9 cellular contexts compared by ENCODE assay signal in the genomic region with DNA sequence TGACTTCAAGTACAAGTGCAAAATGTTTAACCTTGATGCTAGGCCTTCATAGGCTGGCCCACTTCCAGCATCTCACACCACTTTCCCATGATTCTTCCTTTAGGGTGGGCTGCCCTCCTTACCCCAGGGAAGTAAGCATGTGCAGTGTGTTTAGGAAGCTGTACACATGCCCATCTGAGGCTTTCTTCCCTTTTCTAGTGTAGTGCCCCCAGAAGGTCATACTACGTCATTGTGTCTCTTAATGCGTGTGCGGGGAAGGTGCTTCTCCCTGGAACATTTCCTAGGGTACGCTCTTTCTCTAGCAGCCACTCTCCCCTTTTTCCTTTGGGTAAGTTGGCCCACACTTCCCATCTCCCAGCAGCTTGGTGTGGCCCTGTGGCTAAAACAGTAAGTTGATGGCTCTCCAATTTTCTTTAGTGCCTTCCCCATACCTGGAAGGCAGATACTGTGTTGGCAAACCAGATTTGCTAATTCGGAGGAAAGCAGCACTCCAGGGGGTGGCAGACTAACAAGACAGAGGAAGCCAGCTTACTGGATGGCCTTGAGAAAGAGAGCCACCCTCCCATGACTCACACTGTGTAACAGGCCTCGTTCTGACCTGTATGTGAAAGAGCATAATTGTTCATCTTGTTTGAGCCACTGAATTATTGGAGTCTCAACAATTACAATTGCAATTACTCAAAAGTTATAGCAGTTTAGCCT. TPM values are rescaled to one million over a fixed set of nuclear protein-coding genes. Genes with fewer than 3 reads are reported as not detected.
DNase-seq lines count a peak whose midpoint lies in the region; ATAC-seq and TF ChIP-seq lines count a peak whose summit lies in the region.
"Had no signal": no experiment of that assay in that cellular context is flagged by ENCODE, and none has a peak within 500 bp of the region (broad histone marks: within the 10 kb centered on the region; RNA-seq: fewer than 3 reads in every experiment).

No MANE protein-coding gene starts in this region.

- H3K27me3 Mint-ChIP-seq in dendritic cell treated with granulocyte-macrophage colony-stimulating factor and Interleukin-4, amounts not matched to agents 40 ng/mL and 50 ng/mL, for 4 days = peaks cover 5% of the 10 kb centered on the region
- H3K27me3 Mint-ChIP-seq in naive thymus-derived CD8-positive, alpha-beta T cell = peaks cover 0 to 10% (median 4%) of the 10 kb centered on the region in 5 donors

- H3K27ac Mint-ChIP-seq in dendritic cell treated with granulocyte-macrophage colony-stimulating factor and Interleukin-4, amounts not matched to agents 40 ng/mL and 50 ng/mL, for 4 days = peak overlapping the region; percentile 65
- no peak overlapping the region for H3K27ac Mint-ChIP-seq in naive thymus-derived CD8-positive, alpha-beta T cell

- peaks cover 67 to 68% of the 10 kb centered on the region in 2 experiments for H3K4me1 ChIP-seq in neutrophil (ENCODE audit: control insufficient read depth in 1 of 2, insufficient read depth in 1 of 2, low read depth in 1 of 2, low read length in 1 of 2)

- intact Hi-C loops in dendritic cell treated with granulocyte-macrophage colony-stimulating factor and Interleukin-4, amounts not matched to agents 40 ng/mL and 50 ng/mL, for 4 days (cut with micrococcal nuclease) = no loop called here

- H3K27ac ChIP-seq in neutrophil = peak overlapping the region; percentile 84

- H3K9me3 Mint-ChIP-seq in dendritic cell treated with granulocyte-macrophage colony-stimulating factor and Interleukin-4, amounts not matched to agents 40 ng/mL and 50 ng/mL, for 4 days = no peaks in the 10 kb centered on the region
- H3K9me3 Mint-ChIP-seq in naive thymus-derived CD8-positive, alpha-beta T cell = no peaks in the 10 kb centered on the region

- POLR2A ChIA-PET in naive thymus-derived CD8-positive, alpha-beta T cell (lab: Charles Lee) = no interaction called here

- H3K9me3 ChIP-seq in neutrophil = no peaks in the 10 kb centered on the region

- H3K36me3 Mint-ChIP-seq in dendritic cell treated with granulocyte-macrophage colony-stimulating factor and Interleukin-4, amounts not matched to agents 40 ng/mL and 50 ng/mL, for 4 days (ENCODE audit: low read depth) = no peaks in the 10 kb centered on the region
- no peaks in the 10 kb centered on the region for H3K36me3 Mint-ChIP-seq in naive thymus-derived CD8-positive, alpha-beta T cell

- peak overlapping the region; percentile 27 to 46 for H3K4me3 ChIP-seq in neutrophil (ENCODE audit: low read depth in 1 of 2, low read length in 1 of 2)

- no peak for TF ChIP-seq CTCF in neutrophil (IDR thresholded peaks at IDR 0.05)

- peaks cover 27% of the 10 kb centered on the region for H3K4me1 Mint-ChIP-seq in dendritic cell treated with granulocyte-macrophage colony-stimulating factor and Interleukin-4, amounts not matched to agents 40 ng/mL and 50 ng/mL, for 4 days (ENCODE audit: low read depth)
- no peaks in the 10 kb centered on the region for H3K4me1 Mint-ChIP-seq in naive thymus-derived CD8-positive, alpha-beta T cell

- H3K36me3 ChIP-seq in neutrophil = no peaks in the 10 kb centered on the region

- H3K4me3 Mint-ChIP-seq in dendritic cell treated with granulocyte-macrophage colony-stimulating factor and Interleukin-4, amounts not matched to agents 40 ng/mL and 50 ng/mL, for 4 days = no peak overlapping the region
- no peak overlapping the region for H3K4me3 Mint-ChIP-seq in naive thymus-derived CD8-positive, alpha-beta T cell

- peaks cover 5% of the 10 kb centered on the region for H3K27me3 ChIP-seq in neutrophil

- peak; percentile 57 for DNase-seq in GM04503 (ENCODE audit: low read depth)
- peak; percentile 70 for DNase-seq in NCI-H226
- DNase-seq in naive thymus-derived CD8-positive, alpha-beta T cell = no peak
- no peak for DNase-seq in SHP77 treated with DMSO at 0.1 percent for 48 hours (lab: John Stamatoyannopoulos, UW)
- no peak for DNase-seq in COLO668 (lab: John Stamatoyannopoulos, UW; ENCODE audit: unreplicated experiment)

- no peak for ATAC-seq in HG03354 (IDR thresholded peaks at IDR 0.05; ENCODE audit: poor library complexity, severe bottlenecking, unreplicated experiment)
- no peak for ATAC-seq in naive thymus-derived CD8-positive, alpha-beta T cell

RNA-seq across cellular contexts. Expression of gene SULT6B1, which starts 1.1 kb away (rescaled TPM):
- total RNA-seq in naive thymus-derived CD8-positive, alpha-beta T cell = not detected
- polyA plus RNA-seq in naive thymus-derived CD8-positive, alpha-beta T cell = not detected
- total RNA-seq: T-helper 1 cell treated with Interleukin-12 subunit alpha and Interleukin-12 subunit beta and Interleukin-4 antibody, amounts not matched to agents 30 ng/mL and 1 ng/mL, for 36 hours had no signal

RNA-seq across cellular contexts. Expression of gene CEBPZOS, which starts 6.7 kb away (rescaled TPM):
- 10 to 100 TPM; 42.3 to 45.4 TPM for total RNA-seq in naive thymus-derived CD8-positive, alpha-beta T cell
- polyA plus RNA-seq in naive thymus-derived CD8-positive, alpha-beta T cell = 10 to 100 TPM; 43.0 to 44.5 (median 43.8) TPM

RNA-seq across cellular contexts. Expression of gene EIF2AK2, which starts 32.8 kb away (rescaled TPM):
- total RNA-seq in naive thymus-derived CD8-positive, alpha-beta T cell = 10 to 100 TPM; 24.4 to 31.1 TPM
- 10 to 100 TPM; 18.8 to 28.8 (median 21.6) TPM for polyA plus RNA-seq in naive thymus-derived CD8-positive, alpha-beta T cell

RNA-seq across cellular contexts. Expression of gene CEBPZ, which starts 41.8 kb away (rescaled TPM):
- total RNA-seq in naive thymus-derived CD8-positive, alpha-beta T cell = 10 to 100 TPM; 88.4 to 98.5 TPM
- 10 to 100 TPM; 24.3 to 37.8 (median 25.7) TPM for polyA plus RNA-seq in naive thymus-derived CD8-positive, alpha-beta T cell

RNA-seq across cellular contexts. Expression of gene NDUFAF7, which starts 41.9 kb away (rescaled TPM):
- total RNA-seq in naive thymus-derived CD8-positive, alpha-beta T cell = 10 to 100 TPM; 32.4 to 35.2 TPM
- polyA plus RNA-seq in naive thymus-derived CD8-positive, alpha-beta T cell = 1 to 10 TPM; 5.7 to 9.5 (median 8.4) TPM

Comparison
In these comparisons a context has a peak if more than half of its experiments do, and no peak if none do; other contexts are left out.
1. DNase-seq: peak in GM04503 (single experiment) and NCI-H226 (single experiment); none in naive thymus-derived CD8-positive, alpha-beta T cell (0 of 10), SHP77 treated with DMSO at 0.1 percent for 48 hours (single experiment) and COLO668 (single experiment).